1 cellular context compared by ENCODE assay signal in genomic region chr10:123642697-123643096, GRCh38.
TF ChIP-seq lines count a peak whose summit lies in the region.

No MANE protein-coding gene starts in this region.

TF ChIP-seq in GM23338, 12 proteins besides CTCF, POLR2A, EP300 and RAD21 (continued from another document):
- TF ChIP-seq, protein P1, sequence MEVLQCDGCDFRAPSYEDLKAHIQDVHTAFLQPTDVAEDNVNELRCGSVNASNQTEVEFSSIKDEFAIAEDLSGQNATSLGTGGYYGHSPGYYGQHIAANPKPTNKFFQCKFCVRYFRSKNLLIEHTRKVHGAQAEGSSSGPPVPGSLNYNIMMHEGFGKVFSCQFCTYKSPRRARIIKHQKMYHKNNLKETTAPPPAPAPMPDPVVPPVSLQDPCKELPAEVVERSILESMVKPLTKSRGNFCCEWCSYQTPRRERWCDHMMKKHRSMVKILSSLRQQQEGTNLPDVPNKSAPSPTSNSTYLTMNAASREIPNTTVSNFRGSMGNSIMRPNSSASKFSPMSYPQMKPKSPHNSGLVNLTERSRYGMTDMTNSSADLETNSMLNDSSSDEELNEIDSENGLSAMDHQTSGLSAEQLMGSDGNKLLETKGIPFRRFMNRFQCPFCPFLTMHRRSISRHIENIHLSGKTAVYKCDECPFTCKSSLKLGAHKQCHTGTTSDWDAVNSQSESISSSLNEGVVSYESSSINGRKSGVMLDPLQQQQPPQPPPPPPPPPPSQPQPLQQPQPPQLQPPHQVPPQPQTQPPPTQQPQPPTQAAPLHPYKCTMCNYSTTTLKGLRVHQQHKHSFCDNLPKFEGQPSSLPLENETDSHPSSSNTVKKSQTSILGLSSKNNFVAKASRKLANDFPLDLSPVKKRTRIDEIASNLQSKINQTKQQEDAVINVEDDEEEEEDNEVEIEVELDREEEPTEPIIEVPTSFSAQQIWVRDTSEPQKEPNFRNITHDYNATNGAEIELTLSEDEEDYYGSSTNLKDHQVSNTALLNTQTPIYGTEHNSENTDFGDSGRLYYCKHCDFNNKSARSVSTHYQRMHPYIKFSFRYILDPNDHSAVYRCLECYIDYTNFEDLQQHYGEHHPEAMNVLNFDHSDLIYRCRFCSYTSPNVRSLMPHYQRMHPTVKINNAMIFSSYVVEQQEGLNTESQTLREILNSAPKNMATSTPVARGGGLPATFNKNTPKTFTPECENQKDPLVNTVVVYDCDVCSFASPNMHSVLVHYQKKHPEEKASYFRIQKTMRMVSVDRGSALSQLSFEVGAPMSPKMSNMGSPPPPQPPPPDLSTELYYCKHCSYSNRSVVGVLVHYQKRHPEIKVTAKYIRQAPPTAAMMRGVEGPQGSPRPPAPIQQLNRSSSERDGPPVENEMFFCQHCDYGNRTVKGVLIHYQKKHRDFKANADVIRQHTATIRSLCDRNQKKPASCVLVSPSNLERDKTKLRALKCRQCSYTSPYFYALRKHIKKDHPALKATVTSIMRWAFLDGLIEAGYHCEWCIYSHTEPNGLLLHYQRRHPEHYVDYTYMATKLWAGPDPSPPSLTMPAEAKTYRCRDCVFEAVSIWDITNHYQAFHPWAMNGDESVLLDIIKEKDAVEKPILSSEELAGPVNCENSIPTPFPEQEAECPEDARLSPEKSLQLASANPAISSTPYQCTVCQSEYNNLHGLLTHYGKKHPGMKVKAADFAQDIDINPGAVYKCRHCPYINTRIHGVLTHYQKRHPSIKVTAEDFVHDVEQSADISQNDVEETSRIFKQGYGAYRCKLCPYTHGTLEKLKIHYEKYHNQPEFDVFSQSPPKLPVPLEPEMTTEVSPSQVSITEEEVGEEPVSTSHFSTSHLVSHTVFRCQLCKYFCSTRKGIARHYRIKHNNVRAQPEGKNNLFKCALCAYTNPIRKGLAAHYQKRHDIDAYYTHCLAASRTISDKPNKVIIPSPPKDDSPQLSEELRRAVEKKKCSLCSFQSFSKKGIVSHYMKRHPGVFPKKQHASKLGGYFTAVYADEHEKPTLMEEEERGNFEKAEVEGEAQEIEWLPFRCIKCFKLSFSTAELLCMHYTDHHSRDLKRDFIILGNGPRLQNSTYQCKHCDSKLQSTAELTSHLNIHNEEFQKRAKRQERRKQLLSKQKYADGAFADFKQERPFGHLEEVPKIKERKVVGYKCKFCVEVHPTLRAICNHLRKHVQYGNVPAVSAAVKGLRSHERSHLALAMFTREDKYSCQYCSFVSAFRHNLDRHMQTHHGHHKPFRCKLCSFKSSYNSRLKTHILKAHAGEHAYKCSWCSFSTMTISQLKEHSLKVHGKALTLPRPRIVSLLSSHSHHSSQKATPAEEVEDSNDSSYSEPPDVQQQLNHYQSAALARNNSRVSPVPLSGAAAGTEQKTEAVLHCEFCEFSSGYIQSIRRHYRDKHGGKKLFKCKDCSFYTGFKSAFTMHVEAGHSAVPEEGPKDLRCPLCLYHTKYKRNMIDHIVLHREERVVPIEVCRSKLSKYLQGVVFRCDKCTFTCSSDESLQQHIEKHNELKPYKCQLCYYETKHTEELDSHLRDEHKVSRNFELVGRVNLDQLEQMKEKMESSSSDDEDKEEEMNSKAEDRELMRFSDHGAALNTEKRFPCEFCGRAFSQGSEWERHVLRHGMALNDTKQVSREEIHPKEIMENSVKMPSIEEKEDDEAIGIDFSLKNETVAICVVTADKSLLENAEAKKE (CRISPR knock-in tag; IDR thresholded peaks at IDR 0.05): no peak
- no peak for TF ChIP-seq ETS1 (IDR thresholded peaks at IDR 0.05)
TF ChIP-seq in GM23338: peak in this region for 0.
